In the genomic region with DNA sequence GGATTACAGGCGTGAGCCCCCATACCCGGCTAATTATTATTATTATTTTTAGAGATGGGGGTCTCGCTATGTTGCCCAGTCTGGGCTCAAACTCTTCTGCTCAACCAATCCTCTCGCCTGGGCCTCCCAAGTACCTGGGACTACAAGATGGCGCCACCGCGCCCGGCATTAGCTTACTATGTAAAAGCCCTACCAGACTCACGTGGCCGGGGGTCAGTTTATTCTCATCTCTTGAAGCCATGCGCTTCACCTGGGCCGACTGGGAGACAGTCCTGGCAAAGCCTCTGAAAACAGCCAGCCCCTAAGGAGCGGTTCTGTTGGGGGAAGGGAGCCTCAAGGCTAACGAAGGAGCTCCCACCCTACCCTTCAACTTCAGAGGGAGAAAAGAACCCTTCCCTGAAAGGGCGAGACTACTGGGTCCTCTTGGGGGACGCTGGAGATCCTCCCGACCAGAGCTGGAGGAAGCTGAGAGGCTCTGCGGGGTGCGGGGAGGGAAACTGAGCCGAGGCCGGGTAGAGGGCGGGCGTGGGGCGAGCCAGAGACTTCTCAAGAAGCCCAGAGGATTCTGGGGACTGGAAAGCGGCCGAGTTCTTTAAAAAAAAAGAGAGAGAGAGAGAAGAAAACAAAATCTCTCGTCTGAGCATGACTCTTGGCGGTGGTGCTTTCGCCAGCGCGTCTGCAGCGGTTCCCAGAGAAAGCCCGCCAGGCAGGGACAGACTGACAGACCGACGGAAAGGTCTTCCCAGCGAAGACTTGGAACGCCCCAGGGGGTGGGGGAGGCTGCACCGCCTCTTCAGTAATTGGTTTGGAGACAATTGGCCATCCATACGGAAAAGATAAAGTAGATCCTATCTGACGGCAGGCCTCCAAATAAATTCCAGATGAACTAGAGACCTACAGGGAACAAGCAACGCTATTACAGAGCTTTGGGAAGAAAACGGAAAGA, we compare ENCODE assay signal across 8 cellular contexts.
DNase-seq lines count a peak whose midpoint lies in the region; ATAC-seq and TF ChIP-seq lines count a peak whose summit lies in the region.

No MANE protein-coding gene starts in this region.

- no peak for ATAC-seq in stimulated activated memory B cell treated with anti-CD40 and anti-IgM and Interleukin-4, amounts not matched to agents 10 μg/mL and 1 μg/mL and 100 μg/mL, for 72 hours
- ATAC-seq in GM18907 (IDR thresholded peaks at IDR 0.05; ENCODE audit: unreplicated experiment) (no peak), GM19035 (IDR thresholded peaks at IDR 0.05; ENCODE audit: unreplicated experiment) (no peak), GM18858 (IDR thresholded peaks at IDR 0.05; ENCODE audit: unreplicated experiment) (no peak)

- no peak overlapping the region for H3K27ac Mint-ChIP-seq in stimulated activated memory B cell treated with anti-CD40 and anti-IgM and Interleukin-4, amounts not matched to agents 10 μg/mL and 1 μg/mL and 100 μg/mL, for 72 hours

- H3K4me1 Mint-ChIP-seq in stimulated activated memory B cell treated with anti-CD40 and anti-IgM and Interleukin-4, amounts not matched to agents 10 μg/mL and 1 μg/mL and 100 μg/mL, for 72 hours, result peaks cover 29% of the 10 kb centered on the region

- TF ChIP-seq CTCF in HFF-Myc (IDR thresholded peaks at IDR 0.05; ENCODE audit: low read depth, low read length, missing control alignments), result no peak

- DNase-seq in HFF-Myc (ENCODE audit: extremely low read depth, low read depth) (peak; percentile 74), cerebellar cortex (ENCODE audit: low spot score) (peak; percentile 53), islet precursor cell (peak; percentile 96), SW480 (ENCODE audit: low spot score) (no peak)

- peak overlapping the region; percentile 40 for H3K4me3 ChIP-seq in HFF-Myc (replicated peaks; ENCODE audit: low read depth, low read length)

- H3K27me3 Mint-ChIP-seq in stimulated activated memory B cell treated with anti-CD40 and anti-IgM and Interleukin-4, amounts not matched to agents 10 μg/mL and 1 μg/mL and 100 μg/mL, for 72 hours, result peaks cover 41% of the 10 kb centered on the region

- H3K36me3 Mint-ChIP-seq in stimulated activated memory B cell treated with anti-CD40 and anti-IgM and Interleukin-4, amounts not matched to agents 10 μg/mL and 1 μg/mL and 100 μg/mL, for 72 hours, result no peaks in the 10 kb centered on the region

- H3K9me3 Mint-ChIP-seq in stimulated activated memory B cell treated with anti-CD40 and anti-IgM and Interleukin-4, amounts not matched to agents 10 μg/mL and 1 μg/mL and 100 μg/mL, for 72 hours, result peaks cover 2% of the 10 kb centered on the region

- peak overlapping the region; percentile 47 for H3K4me3 Mint-ChIP-seq in stimulated activated memory B cell treated with anti-CD40 and anti-IgM and Interleukin-4, amounts not matched to agents 10 μg/mL and 1 μg/mL and 100 μg/mL, for 72 hours
